Comparison of ENCODE assay signal across 11 cellular contexts in the genomic region with DNA sequence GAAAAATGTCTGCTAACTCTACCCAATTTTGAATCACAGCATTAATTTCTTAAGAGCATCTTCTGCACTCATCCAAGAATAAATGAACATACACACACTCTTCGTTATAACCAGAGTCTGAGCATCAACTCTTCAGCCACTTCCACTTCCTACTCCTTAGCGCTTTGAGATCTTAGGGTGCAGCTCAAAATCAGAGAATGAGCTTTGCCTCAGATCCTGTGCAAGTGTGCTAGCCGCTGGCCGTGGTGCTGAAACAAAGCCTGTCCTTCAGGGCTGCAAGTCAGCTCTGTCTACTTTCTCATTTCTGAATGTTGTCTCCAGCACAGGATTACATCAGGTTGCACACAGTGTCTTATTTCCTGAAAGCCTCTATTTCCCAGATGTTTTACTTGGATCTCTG.
A peak's percentile ranks its signal among the peaks of the same experiment; 100 is the strongest.
DNase-seq lines count a peak whose midpoint lies in the region; ATAC-seq and TF ChIP-seq lines count a peak whose summit lies in the region.
"Had no signal": no experiment of that assay in that cellular context is flagged by ENCODE, and none has a peak within 500 bp of the region (broad histone marks: within the 10 kb centered on the region; RNA-seq: fewer than 3 reads in every experiment).

No MANE protein-coding gene starts in this region.

- TF ChIP-seq CTCF in IMR-90 (conservative IDR thresholded peaks at IDR 0.05; ENCODE audit: low read depth, low read length) (no peak), ascending aorta (IDR thresholded peaks at IDR 0.05) (no peak)

- no peak overlapping the region for H3K9ac ChIP-seq in IMR-90 (ENCODE audit: low read depth, low read length)

- no peak overlapping the region for H2AK5ac ChIP-seq in IMR-90 (ENCODE audit: low read depth, low read length)

- H3K36me3 ChIP-seq in IMR-90 (ENCODE audit: control insufficient read depth, insufficient read depth, low read length) (no peaks in the 10 kb centered on the region), ascending aorta (no peaks in the 10 kb centered on the region)

- H3K9me3 ChIP-seq in IMR-90 (ENCODE audit: control insufficient read depth, insufficient read depth, low read length), result peaks cover 9% of the 10 kb centered on the region
- H3K9me3 ChIP-seq in ascending aorta, result no peaks in the 10 kb centered on the region

- H3K18ac ChIP-seq in IMR-90 (ENCODE audit: low read depth, low read length), result no peak overlapping the region

- no peaks in the 10 kb centered on the region for H3K79me1 ChIP-seq in IMR-90 (ENCODE audit: low read depth in 1 of 2, low read length in 2 of 2)

- H3K4me1 ChIP-seq in IMR-90 (ENCODE audit: control insufficient read depth, insufficient read depth, low read length), result no peaks in the 10 kb centered on the region
- no peaks in the 10 kb centered on the region for H3K4me1 ChIP-seq in ascending aorta

- no peak overlapping the region for H3K23ac ChIP-seq in IMR-90 (ENCODE audit: low read depth, low read length)

- no peak overlapping the region for H4K91ac ChIP-seq in IMR-90 (ENCODE audit: insufficient read depth, low read depth, low read length)

- H3K14ac ChIP-seq in IMR-90 (replicated peaks; ENCODE audit: low read depth, low read length), result no peak overlapping the region

- H3K4me2 ChIP-seq in IMR-90 (ENCODE audit: low read depth, low read length), result no peak overlapping the region

- no peak overlapping the region for H3K56ac ChIP-seq in IMR-90 (ENCODE audit: extremely low read depth, insufficient read depth, low read length)

- no peak overlapping the region for H3K4ac ChIP-seq in IMR-90 (ENCODE audit: low read depth, low read length)

- H3K4me3 ChIP-seq in IMR-90 (ENCODE audit: insufficient read depth, low read depth, low read length) (no peak overlapping the region), ascending aorta (no peak overlapping the region)

- H3K27ac ChIP-seq in IMR-90 (ENCODE audit: insufficient read depth, low read length), result no peak overlapping the region
- no peak overlapping the region for H3K27ac ChIP-seq in ascending aorta

- H2BK15ac ChIP-seq in IMR-90 (ENCODE audit: low read depth, low read length), result no peak overlapping the region

- H3K4me1 Mint-ChIP-seq in activated naive CD8-positive, alpha-beta T cell treated with anti-CD3 and anti-CD28 coated beads, Interleukin-2, amount 10 ng/mL, durations not matched to agents 7 days and 5 days, result no peaks in the 10 kb centered on the region
- no peaks in the 10 kb centered on the region for H3K4me1 Mint-ChIP-seq in stimulated activated memory B cell treated with anti-CD40 and anti-IgM and Interleukin-4, amounts not matched to agents 10 μg/mL and 1 μg/mL and 100 μg/mL, for 72 hours

- POLR2A ChIA-PET in IMR-90 (lab: Charles Lee; ENCODE audit: unreplicated experiment), result no interaction called here
- POLR2A ChIA-PET in activated naive CD8-positive, alpha-beta T cell treated with anti-CD3 and anti-CD28 coated beads, Interleukin-2, amount 10 ng/mL, durations not matched to agents 7 days and 5 days (lab: Charles Lee), result no interaction called here

- ATAC-seq in IMR-90 (ENCODE audit: low read depth) (peak; percentile 54; the same call in 1 of the 2 replicates), left lobe of liver (peak; percentile 51), HG02610 (IDR thresholded peaks at IDR 0.05; ENCODE audit: unreplicated experiment) (no peak), GM18861 (IDR thresholded peaks at IDR 0.05; ENCODE audit: unreplicated experiment) (no peak)
- no peak for ATAC-seq in activated naive CD8-positive, alpha-beta T cell treated with anti-CD3 and anti-CD28 coated beads, Interleukin-2, amount 10 ng/mL, durations not matched to agents 7 days and 5 days (ENCODE audit: low read depth)
- no peak for ATAC-seq in stimulated activated memory B cell treated with anti-CD40 and anti-IgM and Interleukin-4, amounts not matched to agents 10 μg/mL and 1 μg/mL and 100 μg/mL, for 72 hours

- peaks cover 2% of the 10 kb centered on the region for H3K9me3 Mint-ChIP-seq in activated naive CD8-positive, alpha-beta T cell treated with anti-CD3 and anti-CD28 coated beads, Interleukin-2, amount 10 ng/mL, durations not matched to agents 7 days and 5 days
- H3K9me3 Mint-ChIP-seq in stimulated activated memory B cell treated with anti-CD40 and anti-IgM and Interleukin-4, amounts not matched to agents 10 μg/mL and 1 μg/mL and 100 μg/mL, for 72 hours, result peaks cover 11% of the 10 kb centered on the region

- H3K27me3 Mint-ChIP-seq in activated naive CD8-positive, alpha-beta T cell treated with anti-CD3 and anti-CD28 coated beads, Interleukin-2, amount 10 ng/mL, durations not matched to agents 7 days and 5 days, result no peaks in the 10 kb centered on the region
- H3K27me3 Mint-ChIP-seq in stimulated activated memory B cell treated with anti-CD40 and anti-IgM and Interleukin-4, amounts not matched to agents 10 μg/mL and 1 μg/mL and 100 μg/mL, for 72 hours, result no peaks in the 10 kb centered on the region

- no peak overlapping the region for H2BK20ac ChIP-seq in IMR-90 (ENCODE audit: low read depth, low read length)

- H4K20me1 ChIP-seq in IMR-90 (ENCODE audit: insufficient read depth, low read length), result no peaks in the 10 kb centered on the region

- TF ChIP-seq POLR2A in IMR-90 (IDR thresholded peaks at IDR 0.05; ENCODE audit: low read depth, low read length), result no peak

- H2BK5ac ChIP-seq in IMR-90 (ENCODE audit: low read depth, low read length, poor library complexity, severe bottlenecking), result no peak overlapping the region

- H3K27me3 ChIP-seq in IMR-90 (ENCODE audit: control insufficient read depth, insufficient read depth, low read length) (no peaks in the 10 kb centered on the region), ascending aorta (no peaks in the 10 kb centered on the region)

- DNase-seq in EH (ENCODE audit: low read depth), result peak; percentile 48
- DNase-seq in IMR-90, result peak; percentile 28
- DNase-seq in activated naive CD8-positive, alpha-beta T cell treated with anti-CD3 and anti-CD28 coated beads, Interleukin-2, amount 10 ng/mL, durations not matched to agents 7 days and 5 days, result peak; percentile 56
- DNase-seq in left lobe of liver (ENCODE audit: low spot score), result no peak
- no peak for DNase-seq in ascending aorta (ENCODE audit: low spot score in 2 of 2)
- DNase-seq: activated effector memory CD4-positive, alpha-beta T cell treated with Interleukin-2 at 50 U/mL for 16 hours; NCI-H2171 treated with DMSO at 0.1 percent for 48 hours had no signal

- BruUV-seq in IMR-90 (replicated peaks; lab: Mats Ljungman, UMichigan), result no TSS peak

- no peak overlapping the region for H4K5ac ChIP-seq in IMR-90 (ENCODE audit: low read depth, low read length)

- H4K8ac ChIP-seq in IMR-90 (ENCODE audit: low read depth in 2 of 2, low read length in 2 of 2), result no peak overlapping the region

- intact Hi-C loops in IMR-90 (cut with micrococcal nuclease) (no loop called here), ascending aorta (cut with DNase I) (no loop called here)

- no peak for TF ChIP-seq RAD21 in IMR-90 (IDR thresholded peaks at IDR 0.05; ENCODE audit: low read length)

- H3K9me1 ChIP-seq in IMR-90 (ENCODE audit: insufficient read depth, low read length), result no peaks in the 10 kb centered on the region

- H2BK120ac ChIP-seq in IMR-90 (ENCODE audit: low read depth, low read length), result no peak overlapping the region

- dilution Hi-C loops in IMR-90 (cut with HindIII; ENCODE audit: low sequenced_read_pairs, unreplicated experiment), result no loop called here

- H3K4me3 Mint-ChIP-seq in activated naive CD8-positive, alpha-beta T cell treated with anti-CD3 and anti-CD28 coated beads, Interleukin-2, amount 10 ng/mL, durations not matched to agents 7 days and 5 days, result no peak overlapping the region
- H3K4me3 Mint-ChIP-seq in stimulated activated memory B cell treated with anti-CD40 and anti-IgM and Interleukin-4, amounts not matched to agents 10 μg/mL and 1 μg/mL and 100 μg/mL, for 72 hours, result no peak overlapping the region
- H3K4me3 Mint-ChIP-seq: stimulated activated naive CD8-positive, alpha-beta T cell treated with anti-CD3 and anti-CD28 coated beads, Interleukin-15, Interleukin-2, amounts not matched to agents 100 ng/mL and 50 ng/mL, for 24 hours had no signal

- no peaks in the 10 kb centered on the region for H3K36me3 Mint-ChIP-seq in activated naive CD8-positive, alpha-beta T cell treated with anti-CD3 and anti-CD28 coated beads, Interleukin-2, amount 10 ng/mL, durations not matched to agents 7 days and 5 days
- H3K36me3 Mint-ChIP-seq in stimulated activated memory B cell treated with anti-CD40 and anti-IgM and Interleukin-4, amounts not matched to agents 10 μg/mL and 1 μg/mL and 100 μg/mL, for 72 hours, result no peaks in the 10 kb centered on the region

- WGBS in IMR-90 (ENCODE audit: extremely low coverage in 2 of 2, insufficient read length in 1 of 2), 2 experiments, result no CpG with 5 or more reads among the region's 4 CpGs

- H3K27ac Mint-ChIP-seq in activated naive CD8-positive, alpha-beta T cell treated with anti-CD3 and anti-CD28 coated beads, Interleukin-2, amount 10 ng/mL, durations not matched to agents 7 days and 5 days, result no peak overlapping the region
- H3K27ac Mint-ChIP-seq in stimulated activated memory B cell treated with anti-CD40 and anti-IgM and Interleukin-4, amounts not matched to agents 10 μg/mL and 1 μg/mL and 100 μg/mL, for 72 hours, result no peak overlapping the region
- H3K27ac Mint-ChIP-seq: stimulated activated naive CD8-positive, alpha-beta T cell treated with anti-CD3 and anti-CD28 coated beads, Interleukin-15, Interleukin-2, amounts not matched to agents 100 ng/mL and 50 ng/mL, for 24 hours had no signal

- CTCF ChIA-PET in IMR-90 (lab: Yijun Ruan, JAX), result no interaction called here

- H2AK9ac ChIP-seq in IMR-90 (replicated peaks; ENCODE audit: low read depth, low read length, poor library complexity), result no peak overlapping the region

- in situ Hi-C loops in IMR-90 (cut with MboI; ENCODE audit: low sequenced_read_pairs), result no loop called here

- H2AFZ ChIP-seq in IMR-90 (replicated peaks; ENCODE audit: low read length, poor library complexity), result no peak overlapping the region

TF ChIP-seq in IMR-90, 13 proteins besides CTCF, POLR2A, EP300 and RAD21 (continues in another document):
- no peak for TF ChIP-seq CEBPB (IDR thresholded peaks at IDR 0.05; ENCODE audit: low read depth, low read length)
- no peak for TF ChIP-seq BHLHE40 (IDR thresholded peaks at IDR 0.05; ENCODE audit: low read depth, low read length)
- no peak for TF ChIP-seq CHD1 (IDR thresholded peaks at IDR 0.05; ENCODE audit: low read depth, low read length)
- TF ChIP-seq MXI1 (IDR thresholded peaks at IDR 0.05; ENCODE audit: borderline replicate concordance, low read depth, low read length), result no peak
- TF ChIP-seq NFE2L2 (IDR thresholded peaks at IDR 0.05; ENCODE audit: low read depth, low read length), result no peak
- TF ChIP-seq MAFK (IDR thresholded peaks at IDR 0.05; ENCODE audit: low read depth, low read length), result no peak
- TF ChIP-seq MAZ (IDR thresholded peaks at IDR 0.05; ENCODE audit: borderline replicate concordance, low read depth, low read length), result no peak

Comparison
In these comparisons a context has a peak if more than half of its experiments do, and no peak if none do; other contexts are left out.
1. DNase-seq: peak in EH (single experiment), IMR-90 (single experiment) and activated naive CD8-positive, alpha-beta T cell treated with anti-CD3 and anti-CD28 coated beads, Interleukin-2, amount 10 ng/mL, durations not matched to agents 7 days and 5 days (single experiment); none in left lobe of liver (single experiment) and ascending aorta (0 of 2).
2. ATAC-seq: peak in IMR-90 (single experiment) and left lobe of liver (single experiment); none in activated naive CD8-positive, alpha-beta T cell treated with anti-CD3 and anti-CD28 coated beads, Interleukin-2, amount 10 ng/mL, durations not matched to agents 7 days and 5 days (single experiment), stimulated activated memory B cell treated with anti-CD40 and anti-IgM and Interleukin-4, amounts not matched to agents 10 μg/mL and 1 μg/mL and 100 μg/mL, for 72 hours (single experiment), HG02610 (single experiment) and GM18861 (single experiment).